2 cellular contexts compared by ENCODE assay signal in genomic region chr1:111619635-111620411, GRCh38.
TF ChIP-seq lines count a peak whose summit lies in the region.

TSS of gene RAP1A (plus strand) at chr1:111619789. CDS start at chr1:111691361, 71,572 bp downstream.

TF ChIP-seq in IMR-90, 13 proteins besides CTCF, POLR2A, EP300 and RAD21:
- TF ChIP-seq CEBPB (IDR thresholded peaks at IDR 0.05; ENCODE audit: low read depth, low read length) (no peak), MAZ (IDR thresholded peaks at IDR 0.05; ENCODE audit: borderline replicate concordance, low read depth, low read length) (peak; percentile 58; the same call in 1 of the 2 replicates), MXI1 (IDR thresholded peaks at IDR 0.05; ENCODE audit: borderline replicate concordance, low read depth, low read length) (0 out of 2 replicates have a peak, but pooled peaks have one; percentile 15)
TF ChIP-seq in IMR-90: peak in this region for 2.

TF ChIP-seq in endothelial cell of umbilical vein, 7 proteins besides CTCF, POLR2A, EP300 and RAD21:
- peak; percentile 68 for TF ChIP-seq POLR2AphosphoS5 (IDR thresholded peaks at IDR 0.05; ENCODE audit: insufficient read depth, low read depth, low read length)
- no peak for TF ChIP-seq MYC (IDR thresholded peaks at IDR 0.05; ENCODE audit: low read depth, low read length)
- no peak for TF ChIP-seq FOS (IDR thresholded peaks at IDR 0.05; ENCODE audit: borderline replicate concordance, insufficient read depth, low read length)
